In the genomic region with DNA sequence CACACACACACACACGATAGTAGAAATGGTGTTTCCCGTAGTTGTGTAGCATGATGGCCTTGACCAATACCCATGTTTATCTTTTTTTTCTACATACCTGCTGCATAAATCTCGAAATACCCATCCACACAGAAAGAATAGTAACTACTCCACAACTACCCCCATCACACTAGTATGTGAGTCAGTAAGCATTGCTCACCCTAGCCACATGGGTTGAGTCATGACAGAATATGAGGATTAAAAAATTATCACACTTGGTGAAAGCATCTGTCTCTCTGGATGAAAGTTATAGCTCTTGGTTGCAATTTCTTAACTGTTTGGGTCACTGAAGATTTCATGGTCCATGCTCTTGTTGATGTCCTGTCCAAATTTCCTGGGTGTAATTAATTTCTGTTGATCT, we compare ENCODE assay signal across 14 cellular contexts.
A peak's percentile ranks its signal among the peaks of the same experiment; 100 is the strongest.
DNase-seq lines count a peak whose midpoint lies in the region; ATAC-seq and TF ChIP-seq lines count a peak whose summit lies in the region.
"Had no signal": no experiment of that assay in that cellular context is flagged by ENCODE, and none has a peak within 500 bp of the region (broad histone marks: within the 10 kb centered on the region; RNA-seq: fewer than 3 reads in every experiment).

No MANE protein-coding gene starts in this region.

- H3K36me3 Mint-ChIP-seq in HFFc6 (ENCODE audit: low read depth) = no peaks in the 10 kb centered on the region; the same call in 1 of the 2 replicates
- H3K36me3 Mint-ChIP-seq: naive B cell had no signal

- H3K79me2 ChIP-seq in mammary epithelial cell (ENCODE audit: insufficient read depth, low read length) = no peaks in the 10 kb centered on the region

- H3K4me1 Mint-ChIP-seq in HFFc6 (ENCODE audit: low read depth) = peaks cover 40% of the 10 kb centered on the region
- H3K4me1 Mint-ChIP-seq: naive B cell had no signal

- H3K27me3 Mint-ChIP-seq in HFFc6 (ENCODE audit: insufficient read depth) = no peaks in the 10 kb centered on the region

- peak; percentile 91 to 94 for ATAC-seq in activated CD4-positive, CD25-positive, alpha-beta regulatory T cell treated with anti-CD3 and anti-CD28 coated beads, Interleukin-2, amount 50 U/mL, for 24 hours
- ATAC-seq in omental fat pad (ENCODE audit: low FRiP score) = peak; percentile 67

- intact Hi-C loops in mammary epithelial cell (cut with micrococcal nuclease) (no loop called here), colonic mucosa (cut with DNase I) (no loop called here), A673 (cut with micrococcal nuclease; ENCODE audit: unreplicated experiment) (no loop called here)

- H2AFZ ChIP-seq in mammary epithelial cell (ENCODE audit: low read depth, low read length) = no peak overlapping the region

- no peaks in the 10 kb centered on the region for H3K9me3 Mint-ChIP-seq in HFFc6

- WGBS in mammary epithelial cell (ENCODE audit: low coverage, missing lambda C conversion rate) = 23% methylated on average over 3 of the region's 3 CpGs

- dilution Hi-C loops in mammary epithelial cell (cut with HindIII; ENCODE audit: low sequenced_read_pairs) = no loop called here

- in situ Hi-C loops in mammary epithelial cell (cut with MboI; ENCODE audit: low sequenced_read_pairs in 2 of 2) = no loop called here

- H3K4me1 ChIP-seq in mammary epithelial cell (ENCODE audit: insufficient read depth, low read length) (peaks cover 33% of the 10 kb centered on the region), colonic mucosa (no peaks in the 10 kb centered on the region), A673 (ENCODE audit: insufficient read depth, low read length, poor library complexity, severe bottlenecking) (no peaks in the 10 kb centered on the region)

- H3K4me3 ChIP-seq in mammary epithelial cell (replicated peaks in 1 of 3; ENCODE audit: insufficient read depth in 1 of 3, low read depth in 2 of 3, low read length in 3 of 3) = no peak overlapping the region
- H3K4me3 ChIP-seq in colonic mucosa = no peak overlapping the region
- no peak overlapping the region for H3K4me3 ChIP-seq in A673 (ENCODE audit: low read depth, low read length, poor library complexity, severe bottlenecking)
- H3K4me3 ChIP-seq: stomach had no signal

- H3K9me3 ChIP-seq in mammary epithelial cell (replicated peaks; ENCODE audit: insufficient read depth, low read length) = no peaks in the 10 kb centered on the region
- no peaks in the 10 kb centered on the region for H3K9me3 ChIP-seq in colonic mucosa
- no peaks in the 10 kb centered on the region for H3K9me3 ChIP-seq in A673 (ENCODE audit: low read depth, low read length, poor library complexity, severe bottlenecking)
- H3K9me3 ChIP-seq: stomach had no signal

- POLR2A ChIA-PET in A673 (lab: Charles Lee; ENCODE audit: low non-redundant PET) = no interaction called here

- peak overlapping the region; percentile 90 for H3K27ac Mint-ChIP-seq in HFFc6
- H3K27ac Mint-ChIP-seq: naive B cell; T-helper 1 cell treated with Interleukin-12 subunit alpha and Interleukin-12 subunit beta and Interleukin-4 antibody, amounts not matched to agents 30 μg/mL and 1 μg/mL, for 36 hours had no signal

- H3K27ac ChIP-seq in mammary epithelial cell (ENCODE audit: insufficient read depth, low read depth, low read length) (peak overlapping the region; percentile 93), colonic mucosa (no peak overlapping the region), A673 (ENCODE audit: low read depth, low read length, poor library complexity, severe bottlenecking) (no peak overlapping the region)
- H3K27ac ChIP-seq: HL-60 had no signal

- CTCF ChIA-PET in mammary epithelial cell (lab: Charles Lee; ENCODE audit: low non-redundant PET) (no interaction called here), A673 (lab: Charles Lee) (no interaction called here)

- DNase-seq in activated CD4-positive, CD25-positive, alpha-beta regulatory T cell treated with anti-CD3 and anti-CD28 coated beads, Interleukin-2, amount 50 U/mL, for 72 hours = no peak
- DNase-seq in HFFc6 (peak; percentile 50), mammary epithelial cell (peak; percentile 87), omental fat pad (ENCODE audit: low spot score) (no peak), colonic mucosa (no peak), cerebellar nuclear complex (lab: John Stamatoyannopoulos, UW) (no peak), A673 (ENCODE audit: low spot score) (no peak)
- DNase-seq: naive B cell; NCI-H1105 treated with DMSO at 0.1 percent for 48 hours; stimulated activated CD4-positive, alpha-beta T cell treated with anti-CD3 and anti-CD28 coated beads, Interleukin-12 subunit alpha, Interleukin-12 subunit beta, amount 100 ng/mL, for 4 hours; stomach had no signal

- no peaks in the 10 kb centered on the region for H4K20me1 ChIP-seq in mammary epithelial cell (ENCODE audit: insufficient read depth, low read length)

- H3K27me3 ChIP-seq in mammary epithelial cell (ENCODE audit: insufficient read depth, low read length) (no peaks in the 10 kb centered on the region), colonic mucosa (no peaks in the 10 kb centered on the region), A673 (replicated peaks; ENCODE audit: insufficient read depth, low read depth, low read length, poor library complexity) (no peaks in the 10 kb centered on the region)
- H3K27me3 ChIP-seq: stomach had no signal

- no TSS peak for BruUV-seq in mammary epithelial cell (replicated peaks; lab: Mats Ljungman, UMichigan)
- BruUV-seq in A673 (replicated peaks; lab: Mats Ljungman, UMichigan) = no TSS peak

- H3K4me2 ChIP-seq in mammary epithelial cell (ENCODE audit: insufficient read depth, low read depth, low read length) = peak overlapping the region; percentile 62

- H3K4me3 Mint-ChIP-seq in HFFc6 = peak overlapping the region; percentile 34; the same call in 1 of the 2 replicates
- H3K4me3 Mint-ChIP-seq: naive B cell; T-helper 1 cell treated with Interleukin-12 subunit alpha and Interleukin-12 subunit beta and Interleukin-4 antibody, amounts not matched to agents 30 μg/mL and 1 μg/mL, for 36 hours had no signal

- no peak for TF ChIP-seq CTCF in HFFc6 (IDR thresholded peaks at IDR 0.05)
- TF ChIP-seq CTCF in mammary epithelial cell (conservative IDR thresholded peaks at IDR 0.05 in 1 of 2, IDR thresholded peaks at IDR 0.05 in 1 of 2; ENCODE audit: extremely low read depth in 1 of 2, insufficient read depth in 1 of 2, low read depth in 1 of 2, low read length in 2 of 2) = no peak
- TF ChIP-seq CTCF in omental fat pad (IDR thresholded peaks at IDR 0.05) = no peak
- no peak for TF ChIP-seq CTCF in colonic mucosa (IDR thresholded peaks at IDR 0.05)
- no peak for TF ChIP-seq CTCF in A673 (conservative IDR thresholded peaks at IDR 0.05; ENCODE audit: low read depth, low read length)

- H3K36me3 ChIP-seq in mammary epithelial cell (ENCODE audit: insufficient read depth, low read length) (no peaks in the 10 kb centered on the region), colonic mucosa (no peaks in the 10 kb centered on the region), A673 (ENCODE audit: insufficient read depth, low read length, poor library complexity, severe bottlenecking) (no peaks in the 10 kb centered on the region)
- H3K36me3 ChIP-seq: stomach had no signal

- H3K9ac ChIP-seq in mammary epithelial cell (ENCODE audit: insufficient read depth, low read length) (no peak overlapping the region), colonic mucosa (ENCODE audit: low read depth in 2 of 2, low read length in 2 of 2) (no peak overlapping the region)

Comparison
In these comparisons a context has a peak if more than half of its experiments do, and no peak if none do; other contexts are left out.
1. DNase-seq: peak in HFFc6 (single experiment) and mammary epithelial cell (single experiment); none in activated CD4-positive, CD25-positive, alpha-beta regulatory T cell treated with anti-CD3 and anti-CD28 coated beads, Interleukin-2, amount 50 U/mL, for 72 hours (single experiment), omental fat pad (single experiment), colonic mucosa (single experiment), cerebellar nuclear complex (0 of 2) and A673 (single experiment).